Comparison of ENCODE assay signal across 1 cellular context in the genomic region with DNA sequence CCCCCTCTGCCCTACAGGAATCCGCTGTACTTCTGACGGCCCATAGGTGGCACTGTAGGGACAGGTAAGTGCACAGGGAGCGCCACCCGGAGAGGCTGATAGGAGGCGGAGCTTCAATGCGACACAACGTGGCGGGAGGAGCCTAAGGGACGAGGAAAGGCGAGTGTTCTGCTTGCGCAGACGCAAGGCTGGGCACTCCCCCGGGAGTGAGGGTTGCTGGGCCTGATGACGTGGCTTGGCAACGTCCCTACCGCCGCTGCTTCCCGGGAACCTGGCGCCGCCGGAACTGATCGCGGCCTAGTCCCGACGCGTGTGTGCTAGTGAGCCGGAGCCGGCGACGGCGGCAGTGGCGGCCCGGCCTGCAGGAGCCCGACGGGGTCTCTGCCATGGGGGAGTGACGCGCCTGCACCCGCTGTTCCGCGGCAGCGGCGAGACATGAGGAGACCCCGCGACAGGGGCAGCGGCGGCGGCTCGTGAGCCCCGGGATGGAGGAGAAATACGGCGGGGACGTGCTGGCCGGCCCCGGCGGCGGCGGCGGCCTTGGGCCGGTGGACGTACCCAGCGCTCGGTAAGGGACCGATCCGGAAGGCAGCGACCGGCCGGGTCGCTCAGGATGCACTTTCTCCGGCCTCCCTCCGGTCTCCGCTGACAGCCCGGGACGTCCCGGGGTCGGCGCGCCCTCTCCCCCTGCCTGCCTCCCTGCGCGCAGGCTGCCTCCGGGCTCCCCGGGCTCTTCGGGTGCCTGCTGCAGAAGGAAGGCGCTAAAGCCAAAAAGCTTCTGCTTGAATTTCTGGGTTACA.
TF ChIP-seq lines count a peak whose summit lies in the region.

Gene SLC30A5 (plus strand): TSS at position 244 of the 800 bp plus-strand sequence. CDS start 242 bp downstream, at position 486.

TF ChIP-seq in HepG2, 621 proteins besides CTCF, POLR2A, EP300 and RAD21 (continued from another document and continues in another):
- TF ChIP-seq ETV6 (CRISPR knock-in tag; conservative IDR thresholded peaks at IDR 0.05) (peak; percentile 83), ZNF703 (CRISPR knock-in tag; IDR thresholded peaks at IDR 0.05; ENCODE audit: borderline replicate concordance) (no peak), ZSCAN21 (CRISPR knock-in tag; IDR thresholded peaks at IDR 0.05; ENCODE audit: borderline replicate concordance) (peak; percentile 66), RXRB (CRISPR knock-in tag; IDR thresholded peaks at IDR 0.05; ENCODE audit: borderline replicate concordance) (peak; percentile 61; the same call in 1 of the 2 replicates), ZNF3 (CRISPR knock-in tag; IDR thresholded peaks at IDR 0.05) (no peak), MAF1 (CRISPR knock-in tag; IDR thresholded peaks at IDR 0.05; ENCODE audit: borderline replicate concordance) (peak; percentile 20; the same call in 1 of the 2 replicates), TCF12 (IDR thresholded peaks at IDR 0.05) (no peak), TCF12 (CRISPR knock-in tag; IDR thresholded peaks at IDR 0.05) (no peak), THYN1 (CRISPR knock-in tag; IDR thresholded peaks at IDR 0.05; ENCODE audit: borderline replicate concordance, low read depth) (no peak), RARG (CRISPR knock-in tag; IDR thresholded peaks at IDR 0.05; ENCODE audit: low read depth) (no peak), RORA (CRISPR knock-in tag; IDR thresholded peaks at IDR 0.05) (no peak), ZNF296 (CRISPR knock-in tag; conservative IDR thresholded peaks at IDR 0.05) (no peak; the same call in 1 of the 2 replicates), KLF6 (CRISPR knock-in tag; IDR thresholded peaks at IDR 0.05) (peak; percentile 94), KDM2A (CRISPR knock-in tag; IDR thresholded peaks at IDR 0.05; ENCODE audit: borderline replicate concordance, low read depth) (peak; percentile 96), NFRKB (IDR thresholded peaks at IDR 0.05) (no peak), ZNF709 (CRISPR knock-in tag; IDR thresholded peaks at IDR 0.05) (peak; percentile 90; the same call in 1 of the 2 replicates), ZBTB8A (CRISPR knock-in tag; IDR thresholded peaks at IDR 0.05; ENCODE audit: borderline replicate concordance, low read depth) (no peak; the same call in 1 of the 2 replicates), ZBTB42 (CRISPR knock-in tag; IDR thresholded peaks at IDR 0.05) (no peak), MAX (IDR thresholded peaks at IDR 0.05) (peak; percentile 95), SATB2 (CRISPR knock-in tag; IDR thresholded peaks at IDR 0.05) (no peak), ZNF724P (CRISPR knock-in tag; IDR thresholded peaks at IDR 0.05; ENCODE audit: borderline replicate concordance) (peak; percentile 80; the same call in 1 of the 2 replicates), CC2D1A (CRISPR knock-in tag; IDR thresholded peaks at IDR 0.05) (0 out of 2 replicates have a peak, but pooled peaks have one; percentile 74), ZNF557 (CRISPR knock-in tag; IDR thresholded peaks at IDR 0.05) (no peak), KMT2A (CRISPR knock-in tag; IDR thresholded peaks at IDR 0.05) (peak; percentile 93; the same call in 1 of the 2 replicates), MNT (IDR thresholded peaks at IDR 0.05) (peak; percentile 73), MBNL3 (CRISPR knock-in tag; conservative IDR thresholded peaks at IDR 0.05) (no peak), DZIP1 (CRISPR knock-in tag; IDR thresholded peaks at IDR 0.05) (peak; percentile 96), ZNF382 (CRISPR knock-in tag; IDR thresholded peaks at IDR 0.05; ENCODE audit: borderline replicate concordance) (no peak), EZH2 (conservative IDR thresholded peaks at IDR 0.05; ENCODE audit: low read depth, low read length) (no peak), RNF219 (CRISPR knock-in tag; IDR thresholded peaks at IDR 0.05) (no peak), MTERF4 (CRISPR knock-in tag; IDR thresholded peaks at IDR 0.05) (peak; percentile 48; the same call in 1 of the 2 replicates), ZNF33B (CRISPR knock-in tag; IDR thresholded peaks at IDR 0.05) (no peak), RBM39 (IDR thresholded peaks at IDR 0.05; ENCODE audit: low read depth, low read length, poor library complexity, severe bottlenecking) (peak; percentile 88), ZBTB44 (CRISPR knock-in tag; IDR thresholded peaks at IDR 0.05) (no peak), ZBTB14 (CRISPR knock-in tag; IDR thresholded peaks at IDR 0.05) (no peak), ZNF678 (CRISPR knock-in tag; IDR thresholded peaks at IDR 0.05) (0 out of 2 replicates have a peak, but pooled peaks have one; percentile 75), CHD2 (IDR thresholded peaks at IDR 0.05; ENCODE audit: low read depth, low read length) (0 out of 2 replicates have a peak, but pooled peaks have one; percentile 47), ZNF431 (CRISPR knock-in tag; IDR thresholded peaks at IDR 0.05; ENCODE audit: borderline replicate concordance, low read depth) (peak; percentile 49; the same call in 1 of the 2 replicates), SOX6 (IDR thresholded peaks at IDR 0.05) (no peak), SOX6 (CRISPR knock-in tag; IDR thresholded peaks at IDR 0.05) (peak; percentile 71), TEF (CRISPR knock-in tag; IDR thresholded peaks at IDR 0.05) (no peak), FOXO1 (CRISPR knock-in tag; IDR thresholded peaks at IDR 0.05) (peak; percentile 40; the same call in 1 of the 2 replicates), ZNF766 (CRISPR knock-in tag; IDR thresholded peaks at IDR 0.05; ENCODE audit: borderline replicate concordance) (peak; percentile 60; the same call in 1 of the 2 replicates), NFKB2 (CRISPR knock-in tag; IDR thresholded peaks at IDR 0.05; ENCODE audit: borderline replicate concordance) (no peak; the same call in 1 of the 2 replicates), ZNF20 (CRISPR knock-in tag; IDR thresholded peaks at IDR 0.05) (no peak), PHF5A (CRISPR knock-in tag; IDR thresholded peaks at IDR 0.05; ENCODE audit: low read depth, unreplicated experiment) (no peak), ZNF30 (CRISPR knock-in tag; IDR thresholded peaks at IDR 0.05) (no peak; the same call in 1 of the 2 replicates), THAP11 (CRISPR knock-in tag; IDR thresholded peaks at IDR 0.05) (peak; percentile 87), ZNF329 (CRISPR knock-in tag; IDR thresholded peaks at IDR 0.05; ENCODE audit: low read depth) (peak; percentile 80; the same call in 1 of the 2 replicates)
- TF ChIP-seq, protein P1, sequence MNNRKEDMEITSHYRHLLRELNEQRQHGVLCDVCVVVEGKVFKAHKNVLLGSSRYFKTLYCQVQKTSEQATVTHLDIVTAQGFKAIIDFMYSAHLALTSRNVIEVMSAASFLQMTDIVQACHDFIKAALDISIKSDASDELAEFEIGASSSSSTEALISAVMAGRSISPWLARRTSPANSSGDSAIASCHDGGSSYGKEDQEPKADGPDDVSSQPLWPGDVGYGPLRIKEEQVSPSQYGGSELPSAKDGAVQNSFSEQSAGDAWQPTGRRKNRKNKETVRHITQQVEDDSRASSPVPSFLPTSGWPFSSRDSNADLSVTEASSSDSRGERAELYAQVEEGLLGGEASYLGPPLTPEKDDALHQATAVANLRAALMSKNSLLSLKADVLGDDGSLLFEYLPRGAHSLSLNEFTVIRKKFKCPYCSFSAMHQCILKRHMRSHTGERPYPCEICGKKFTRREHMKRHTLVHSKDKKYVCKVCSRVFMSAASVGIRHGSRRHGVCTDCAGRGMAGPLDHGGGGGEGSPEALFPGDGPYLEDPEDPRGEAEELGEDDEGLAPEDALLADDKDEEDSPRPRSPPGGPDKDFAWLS (CRISPR knock-in tag; IDR thresholded peaks at IDR 0.05; ENCODE audit: borderline replicate concordance) = no peak
